In genomic region chr19:2603320-2603719, GRCh38 we compare ENCODE assay signal across 8 cellular contexts.
A peak's percentile ranks its signal among the peaks of the same experiment; 100 is the strongest.
DNase-seq lines count a peak whose midpoint lies in the region; ATAC-seq and TF ChIP-seq lines count a peak whose summit lies in the region.

No MANE protein-coding gene starts in this region.

- H3K27ac ChIP-seq in lung (ENCODE audit: low read depth in 1 of 2, low read length in 1 of 2) (peak overlapping the region; percentile 34 to 74), tibial nerve (peak overlapping the region; percentile 51 to 85 (median 66))

- ATAC-seq in lung (ENCODE audit: insufficient read depth, low FRiP score) (no peak), HG03097 (IDR thresholded peaks at IDR 0.05; ENCODE audit: low FRiP score, unreplicated experiment) (no peak)

- peak; percentile 70 for DNase-seq in M059J (ENCODE audit: low read depth)
- peak; percentile 66 for DNase-seq in ecto neural progenitor cell (ENCODE audit: low spot score)
- no peak for DNase-seq in lung (ENCODE audit: low spot score)
- peak in 1 of 2 donors; percentile 51 for DNase-seq in tibial nerve (ENCODE audit: low spot score in 2 of 2)
- DNase-seq in T-helper 9 cell: no peak
- DNase-seq in MV-4-11 (lab: John Stamatoyannopoulos, UW): no peak
- DNase-seq in NCI-H2081 treated with DMSO at 0.1 percent for 48 hours (lab: John Stamatoyannopoulos, UW): no peak

- H3K27me3 ChIP-seq in lung (ENCODE audit: control insufficient read depth, insufficient read depth): no peaks in the 10 kb centered on the region
- H3K27me3 ChIP-seq in tibial nerve: no peaks in the 10 kb centered on the region

- H3K4me1 ChIP-seq in lung (ENCODE audit: control insufficient read depth in 2 of 2, insufficient read depth in 2 of 2, low read length in 2 of 2) (peaks cover 2 to 4% of the 10 kb centered on the region in 2 donors), tibial nerve (peaks cover 0 to 37% (median 7%) of the 10 kb centered on the region in 4 donors)

- no peaks in the 10 kb centered on the region for H3K36me3 ChIP-seq in lung (ENCODE audit: control insufficient read depth in 2 of 2, insufficient read depth in 2 of 2, low read length in 2 of 2)
- no peaks in the 10 kb centered on the region for H3K36me3 ChIP-seq in tibial nerve

- TF ChIP-seq POLR2A in tibial nerve (IDR thresholded peaks at IDR 0.05): no peak

- peak in 1 of 2 donors; percentile 37 for TF ChIP-seq EP300 in tibial nerve (IDR thresholded peaks at IDR 0.05)

- TF ChIP-seq CTCF in lung (IDR thresholded peaks at IDR 0.05; ENCODE audit: control extremely low read depth, extremely low read depth) (no peak), tibial nerve (IDR thresholded peaks at IDR 0.05) (no peak)

- 42 to 54% methylated on average over 17 of the region's 17 CpGs for WGBS in lung, 2 donors
- 12 to 29% methylated on average over 17 of the region's 17 CpGs for WGBS in tibial nerve, 2 donors

- H3K9me3 ChIP-seq in lung (ENCODE audit: control insufficient read depth in 2 of 2, insufficient read depth in 1 of 2, low read length in 1 of 2) (no peaks in the 10 kb centered on the region), tibial nerve (no peaks in the 10 kb centered on the region)

- H3K4me3 ChIP-seq in lung: no peak overlapping the region
- H3K4me3 ChIP-seq in tibial nerve: peak overlapping the region in 2 of 4 donors; percentile 3 to 30

Comparison
In these comparisons a context has a peak if more than half of its experiments do, and no peak if none do; other contexts are left out.
1. DNase-seq: peak in M059J (single experiment) and ecto neural progenitor cell (single experiment); none in lung (single experiment), T-helper 9 cell (single experiment), MV-4-11 (single experiment) and NCI-H2081 treated with DMSO at 0.1 percent for 48 hours (single experiment).